Comparison of ENCODE assay signal across 27 cellular contexts in the genomic region with DNA sequence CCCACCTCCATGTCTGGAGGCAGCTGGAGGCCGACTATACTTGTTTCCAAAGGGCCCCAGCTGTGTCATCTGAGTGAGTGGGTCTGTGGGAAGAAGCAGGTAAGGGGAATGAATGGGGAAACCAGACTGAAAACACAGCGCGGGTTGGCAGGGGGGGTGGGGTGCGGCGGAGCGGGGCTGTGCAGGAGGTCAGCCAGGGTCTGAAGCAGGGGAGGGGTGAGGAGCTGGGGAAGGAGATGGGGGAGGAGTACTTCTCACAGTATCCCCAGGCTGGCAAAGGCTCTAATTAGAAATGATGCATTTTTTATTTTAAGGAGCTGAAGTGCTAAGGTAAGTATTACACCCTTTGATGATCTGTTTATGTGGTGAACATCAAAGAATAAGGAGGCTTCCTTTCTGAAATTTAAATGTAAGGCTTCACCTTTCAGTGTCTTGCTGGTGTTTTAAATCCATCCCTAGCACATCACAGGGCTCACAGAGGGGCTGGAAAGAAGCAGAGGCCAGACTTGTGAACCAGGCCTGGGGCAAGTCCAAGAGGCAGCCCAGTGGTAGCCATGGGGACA. TPM values are rescaled to one million over a fixed set of nuclear protein-coding genes. Genes with fewer than 3 reads are reported as not detected.
DNase-seq lines count a peak whose midpoint lies in the region; ATAC-seq and TF ChIP-seq lines count a peak whose summit lies in the region.
"Had no signal": no experiment of that assay in that cellular context is flagged by ENCODE, and none has a peak within 500 bp of the region (broad histone marks: within the 10 kb centered on the region; RNA-seq: fewer than 3 reads in every experiment).

No MANE protein-coding gene starts in this region.

- H3K27me3 Mint-ChIP-seq in CD4-positive, alpha-beta memory T cell, result peaks cover 5 to 27% of the 10 kb centered on the region in 2 donors
- peaks cover 7% of the 10 kb centered on the region for H3K27me3 Mint-ChIP-seq in nephron (ENCODE audit: low read depth)

- H3K27ac ChIP-seq in CD4-positive, alpha-beta memory T cell (ENCODE audit: low read depth, low read length), result no peak overlapping the region
- H3K27ac ChIP-seq in OCI-LY3 (ENCODE audit: low read length) (no peak overlapping the region), left lung (no peak overlapping the region)
- H3K27ac ChIP-seq: dorsolateral prefrontal cortex, gastrocnemius medialis, pancreas, skin epidermis, transverse colon had no signal

- no peaks in the 10 kb centered on the region for H3K9me3 ChIP-seq in CD4-positive, alpha-beta memory T cell (ENCODE audit: control insufficient read depth in 1 of 2, low read length in 2 of 2)
- H3K9me3 ChIP-seq in OCI-LY3 (ENCODE audit: insufficient read depth, low read length) (no peaks in the 10 kb centered on the region; the same call in 1 of the 2 replicates), left lung (no peaks in the 10 kb centered on the region), MG63 (no peaks in the 10 kb centered on the region)
- H3K9me3 ChIP-seq: gastrocnemius medialis, pancreas, transverse colon had no signal

- H3K9me3 Mint-ChIP-seq in CD4-positive, alpha-beta memory T cell, result peaks cover 0 to 1% (median 0%) of the 10 kb centered on the region in 8 donors
- H3K9me3 Mint-ChIP-seq in nephron, result no peaks in the 10 kb centered on the region
- H3K9me3 Mint-ChIP-seq: activated naive CD4-positive, alpha-beta T cell treated with anti-CD3 and anti-CD28 coated beads, Interleukin-2, amount 10 ng/mL, durations not matched to agents 7 days and 5 days had no signal

- H4K20me1 ChIP-seq in OCI-LY3 (ENCODE audit: insufficient read depth, low read length), result no peaks in the 10 kb centered on the region

- TF ChIP-seq POLR2A in erythroblast (IDR thresholded peaks at IDR 0.05; ENCODE audit: low read length), result no peak

- peak; percentile 23 for DNase-seq in activated naive CD4-positive, alpha-beta T cell treated with Interleukin-2 at 50 U/mL for 16 hours
- no peak for DNase-seq in activated naive CD4-positive, alpha-beta T cell treated with anti-CD3 and anti-CD28 coated beads, Interleukin-2, amount 50 U/mL, for 16 hours
- DNase-seq in CD4-positive, alpha-beta memory T cell, result peak in 3 of 5 donors; percentile 7 to 19 (median 7)
- DNase-seq in left lung (no peak), MG63 (no peak), erythroblast (lab: John Stamatoyannopoulos, UW) (no peak)
- DNase-seq: ACHN; activated naive CD4-positive, alpha-beta T cell treated with anti-CD3 and anti-CD28 coated beads, Interleukin-2, amount 10 ng/mL, durations not matched to agents 7 days and 5 days; DMS153; dorsolateral prefrontal cortex; gastrocnemius medialis; Karpas-422; NCI-H1417 treated with DMSO at 0.1 percent for 48 hours; NCI-H2029 treated with DMSO at 0.1 percent for 48 hours; NCI-H345; pancreas; retina; Right ventricle myocardium superior; stimulated activated CD4-positive, alpha-beta T cell treated with anti-CD3 and anti-CD28 coated beads, Interleukin-1b, Interleukin-23, amount 100 ng/mL, for 48 hours; stimulated activated CD8-positive, alpha-beta memory T cell treated with anti-CD3 and anti-CD28 coated beads, Interleukin-4, amount 100 ng/mL, for 48 hours; transverse colon had no signal

- no peak for ATAC-seq in left lung
- ATAC-seq: gastrocnemius medialis, GM12878, Panc1 had no signal

- H3K79me2 ChIP-seq in OCI-LY3 (ENCODE audit: low read length), result no peaks in the 10 kb centered on the region

- CTCF ChIA-PET in CD4-positive, alpha-beta memory T cell (lab: Charles Lee; ENCODE audit: partially characterized antibody), result interaction anchor here (1.1 kb wide), 1 partner anchor 23 kb away, joined by 3 read pairs; no protein-coding TSS in a partner anchor

- no peak overlapping the region for H3K27ac Mint-ChIP-seq in CD4-positive, alpha-beta memory T cell
- H3K27ac Mint-ChIP-seq in nephron, result peak overlapping the region; percentile 61 to 91 (median 71)
- H3K27ac Mint-ChIP-seq: activated naive CD4-positive, alpha-beta T cell treated with anti-CD3 and anti-CD28 coated beads, Interleukin-2, amount 10 ng/mL, durations not matched to agents 7 days and 5 days; B cell had no signal

- H3K27me3 ChIP-seq in CD4-positive, alpha-beta memory T cell (ENCODE audit: insufficient read depth, low read length), result peaks cover 8% of the 10 kb centered on the region
- H3K27me3 ChIP-seq in OCI-LY3 (ENCODE audit: low read depth, low read length) (peaks cover 59% of the 10 kb centered on the region), left lung (no peaks in the 10 kb centered on the region), MG63 (no peaks in the 10 kb centered on the region)
- H3K27me3 ChIP-seq: gastrocnemius medialis, pancreas, transverse colon had no signal

- peak overlapping the region in 4 of 8 donors; percentile 41 to 54 (median 48) for H3K4me3 Mint-ChIP-seq in CD4-positive, alpha-beta memory T cell
- peak overlapping the region in 1 of 3 experiments; percentile 2 for H3K4me3 Mint-ChIP-seq in nephron
- H3K4me3 Mint-ChIP-seq: activated naive CD4-positive, alpha-beta T cell treated with anti-CD3 and anti-CD28 coated beads, Interleukin-2, amount 10 ng/mL, durations not matched to agents 7 days and 5 days; B cell had no signal

- H3K4me1 ChIP-seq in CD4-positive, alpha-beta memory T cell (ENCODE audit: insufficient read depth, low read length), result peaks cover 15% of the 10 kb centered on the region
- peaks cover 13% of the 10 kb centered on the region for H3K4me1 ChIP-seq in OCI-LY3 (ENCODE audit: low read length)
- no peaks in the 10 kb centered on the region for H3K4me1 ChIP-seq in left lung
- H3K4me1 ChIP-seq: gastrocnemius medialis, pancreas had no signal

- H3K4me1 Mint-ChIP-seq in CD4-positive, alpha-beta memory T cell, result peaks cover 10 to 19% (median 13%) of the 10 kb centered on the region in 4 donors
- H3K4me1 Mint-ChIP-seq in nephron, result peaks cover 52% of the 10 kb centered on the region
- H3K4me1 Mint-ChIP-seq: B cell had no signal

- POLR2A ChIA-PET in CD4-positive, alpha-beta memory T cell (lab: Charles Lee; ENCODE audit: partially characterized antibody), result no interaction called here

- H3K36me3 Mint-ChIP-seq in CD4-positive, alpha-beta memory T cell, result no peaks in the 10 kb centered on the region
- no peaks in the 10 kb centered on the region for H3K36me3 Mint-ChIP-seq in nephron (ENCODE audit: low read depth)
- H3K36me3 Mint-ChIP-seq: activated naive CD4-positive, alpha-beta T cell treated with anti-CD3 and anti-CD28 coated beads, Interleukin-2, amount 10 ng/mL, durations not matched to agents 7 days and 5 days had no signal

- H3K4me3 ChIP-seq in CD4-positive, alpha-beta memory T cell (ENCODE audit: low read length in 2 of 2), result no peak overlapping the region
- H3K4me3 ChIP-seq in OCI-LY3 (ENCODE audit: low read length), result no peak overlapping the region
- no peak overlapping the region for H3K4me3 ChIP-seq in left lung
- H3K4me3 ChIP-seq in MG63, result no peak overlapping the region
- H3K4me3 ChIP-seq: dorsolateral prefrontal cortex, gastrocnemius medialis, GM12878, pancreas, skin epidermis, transverse colon had no signal

- no peak for TF ChIP-seq CTCF in OCI-LY3 (IDR thresholded peaks at IDR 0.05; ENCODE audit: low read depth, low read length)
- no peak for TF ChIP-seq CTCF in nephron (IDR thresholded peaks at IDR 0.05; ENCODE audit: unreplicated experiment in 3 of 3)
- TF ChIP-seq CTCF in left lung (IDR thresholded peaks at IDR 0.05), result no peak

- intact Hi-C loops in CD4-positive, alpha-beta memory T cell (cut with micrococcal nuclease), result no loop called here
- intact Hi-C loops in left lung (cut with DNase I), result no loop called here

- H2AFZ ChIP-seq in OCI-LY3 (ENCODE audit: low read depth, low read length), result no peak overlapping the region

- H3K4me2 ChIP-seq in OCI-LY3 (ENCODE audit: low read length), result peak overlapping the region; percentile 50

- no peak overlapping the region for H3K9ac ChIP-seq in OCI-LY3 (ENCODE audit: low read length)

- H3K36me3 ChIP-seq in CD4-positive, alpha-beta memory T cell (ENCODE audit: insufficient read depth, low read length), result no peaks in the 10 kb centered on the region
- H3K36me3 ChIP-seq in OCI-LY3 (replicated peaks; ENCODE audit: low read depth, low read length) (no peaks in the 10 kb centered on the region), left lung (no peaks in the 10 kb centered on the region), MG63 (no peaks in the 10 kb centered on the region)
- H3K36me3 ChIP-seq: gastrocnemius medialis, pancreas, transverse colon had no signal

RNA-seq across cellular contexts. Expression of a gene that starts 37.5 kb away (rescaled TPM):
- 10 to 100 TPM; 16.9 to 19.2 TPM for total RNA-seq in CD4-positive, alpha-beta memory T cell
- 10 to 100 TPM; 46.8 to 78.9 TPM for polyA plus RNA-seq in CD4-positive, alpha-beta memory T cell
- total RNA-seq in left lung, result 10 to 100 TPM; 20.1 to 28.4 TPM
- total RNA-seq in MG63 (2014; rRNA removed; shearing (Covaris generic); ENCODE audit: low replicate concordance), result 23.1 and 35.9 TPM in 2 replicates

Comparison
In these comparisons a context has a peak if more than half of its experiments do, and no peak if none do; other contexts are left out.
1. DNase-seq: peak in activated naive CD4-positive, alpha-beta T cell treated with Interleukin-2 at 50 U/mL for 16 hours (single experiment) and CD4-positive, alpha-beta memory T cell (3 of 5); none in activated naive CD4-positive, alpha-beta T cell treated with anti-CD3 and anti-CD28 coated beads, Interleukin-2, amount 50 U/mL, for 16 hours (single experiment), left lung (0 of 2), MG63 (single experiment) and erythroblast (0 of 2).
2. H3K27ac Mint-ChIP-seq: peak in nephron (3 of 3); none in CD4-positive, alpha-beta memory T cell (0 of 7).